Comparison of ENCODE assay signal across 1 cellular context in genomic region chr16:15618392-15618791, GRCh38.
TF ChIP-seq lines count a peak whose summit lies in the region.

No MANE protein-coding gene starts in this region.

TF ChIP-seq in SK-N-SH treated with all-trans-retinoic acid at 6 μM for 48 hours, 23 proteins besides CTCF, POLR2A, EP300 and RAD21 (continued from another document):
- TF ChIP-seq, protein P1, sequence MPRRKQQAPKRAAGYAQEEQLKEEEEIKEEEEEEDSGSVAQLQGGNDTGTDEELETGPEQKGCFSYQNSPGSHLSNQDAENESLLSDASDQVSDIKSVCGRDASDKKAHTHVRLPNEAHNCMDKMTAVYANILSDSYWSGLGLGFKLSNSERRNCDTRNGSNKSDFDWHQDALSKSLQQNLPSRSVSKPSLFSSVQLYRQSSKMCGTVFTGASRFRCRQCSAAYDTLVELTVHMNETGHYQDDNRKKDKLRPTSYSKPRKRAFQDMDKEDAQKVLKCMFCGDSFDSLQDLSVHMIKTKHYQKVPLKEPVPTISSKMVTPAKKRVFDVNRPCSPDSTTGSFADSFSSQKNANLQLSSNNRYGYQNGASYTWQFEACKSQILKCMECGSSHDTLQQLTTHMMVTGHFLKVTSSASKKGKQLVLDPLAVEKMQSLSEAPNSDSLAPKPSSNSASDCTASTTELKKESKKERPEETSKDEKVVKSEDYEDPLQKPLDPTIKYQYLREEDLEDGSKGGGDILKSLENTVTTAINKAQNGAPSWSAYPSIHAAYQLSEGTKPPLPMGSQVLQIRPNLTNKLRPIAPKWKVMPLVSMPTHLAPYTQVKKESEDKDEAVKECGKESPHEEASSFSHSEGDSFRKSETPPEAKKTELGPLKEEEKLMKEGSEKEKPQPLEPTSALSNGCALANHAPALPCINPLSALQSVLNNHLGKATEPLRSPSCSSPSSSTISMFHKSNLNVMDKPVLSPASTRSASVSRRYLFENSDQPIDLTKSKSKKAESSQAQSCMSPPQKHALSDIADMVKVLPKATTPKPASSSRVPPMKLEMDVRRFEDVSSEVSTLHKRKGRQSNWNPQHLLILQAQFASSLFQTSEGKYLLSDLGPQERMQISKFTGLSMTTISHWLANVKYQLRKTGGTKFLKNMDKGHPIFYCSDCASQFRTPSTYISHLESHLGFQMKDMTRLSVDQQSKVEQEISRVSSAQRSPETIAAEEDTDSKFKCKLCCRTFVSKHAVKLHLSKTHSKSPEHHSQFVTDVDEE (CRISPR knock-in tag; IDR thresholded peaks at IDR 0.05) = no peak
- TF ChIP-seq BACH2 (CRISPR knock-in tag; IDR thresholded peaks at IDR 0.05; ENCODE audit: borderline replicate concordance) (no peak), TCF4 (CRISPR knock-in tag; IDR thresholded peaks at IDR 0.05; ENCODE audit: borderline replicate concordance) (no peak), ARNTL (CRISPR knock-in tag; IDR thresholded peaks at IDR 0.05; ENCODE audit: borderline replicate concordance, low read depth) (no peak), ZC3H10 (CRISPR knock-in tag; IDR thresholded peaks at IDR 0.05) (no peak), PPARA (CRISPR knock-in tag; IDR thresholded peaks at IDR 0.05; ENCODE audit: borderline replicate concordance) (no peak), ZNF8 (CRISPR knock-in tag; IDR thresholded peaks at IDR 0.05) (no peak), RARB (CRISPR knock-in tag; IDR thresholded peaks at IDR 0.05) (no peak)
- TF ChIP-seq, protein P2, sequence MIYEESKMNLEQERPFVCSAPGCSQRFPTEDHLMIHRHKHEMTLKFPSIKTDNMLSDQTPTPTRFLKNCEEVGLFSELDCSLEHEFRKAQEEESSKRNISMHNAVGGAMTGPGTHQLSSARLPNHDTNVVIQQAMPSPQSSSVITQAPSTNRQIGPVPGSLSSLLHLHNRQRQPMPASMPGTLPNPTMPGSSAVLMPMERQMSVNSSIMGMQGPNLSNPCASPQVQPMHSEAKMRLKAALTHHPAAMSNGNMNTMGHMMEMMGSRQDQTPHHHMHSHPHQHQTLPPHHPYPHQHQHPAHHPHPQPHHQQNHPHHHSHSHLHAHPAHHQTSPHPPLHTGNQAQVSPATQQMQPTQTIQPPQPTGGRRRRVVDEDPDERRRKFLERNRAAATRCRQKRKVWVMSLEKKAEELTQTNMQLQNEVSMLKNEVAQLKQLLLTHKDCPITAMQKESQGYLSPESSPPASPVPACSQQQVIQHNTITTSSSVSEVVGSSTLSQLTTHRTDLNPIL (CRISPR knock-in tag; IDR thresholded peaks at IDR 0.05; ENCODE audit: low read depth) = no peak
